In the genomic region with DNA sequence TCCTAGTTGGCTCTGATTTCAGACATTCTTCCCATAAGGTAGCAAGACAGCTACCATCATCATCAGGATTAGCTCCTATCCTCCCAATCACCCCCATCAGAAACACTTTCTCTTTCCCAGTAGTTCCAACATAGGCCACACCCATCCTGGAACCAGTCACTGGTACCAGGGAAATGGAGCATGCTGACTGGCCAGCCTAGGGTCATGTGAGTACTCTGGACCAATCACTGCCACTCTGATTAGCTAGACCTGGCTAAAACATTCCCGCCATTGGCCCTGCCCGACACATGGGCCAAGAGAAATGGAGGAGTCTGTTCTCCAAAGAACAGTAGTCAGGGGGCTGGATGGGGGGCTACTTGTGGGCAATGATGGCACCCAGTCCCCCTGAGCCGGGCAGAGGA, we compare ENCODE assay signal across 17 cellular contexts. TPM values are rescaled to one million over a fixed set of nuclear protein-coding genes. Genes with fewer than 3 reads are reported as not detected.
DNase-seq lines count a peak whose midpoint lies in the region; ATAC-seq and TF ChIP-seq lines count a peak whose summit lies in the region.
"Had no signal": no experiment of that assay in that cellular context is flagged by ENCODE, and none has a peak within 500 bp of the region (broad histone marks: within the 10 kb centered on the region; RNA-seq: fewer than 3 reads in every experiment).

No MANE protein-coding gene starts in this region.

- ATAC-seq in SK-N-SH treated with all-trans-retinoic acid at 6 μM for 48 hours (peak; percentile 61), HG03196 (IDR thresholded peaks at IDR 0.05; ENCODE audit: unreplicated experiment) (no peak)

- no peak overlapping the region for H2BK5ac ChIP-seq in H9 (ENCODE audit: insufficient read length, low read length)

- no peaks in the 10 kb centered on the region for H3K23me2 ChIP-seq in H9 (ENCODE audit: insufficient read length, low read depth, low read length, poor library complexity, severe bottlenecking)

- 88% methylated on average over 3 of the region's 3 CpGs for WGBS in SK-N-SH (ENCODE audit: low lambda C conversion rate)
- WGBS in spleen, 5 donors, result 92 to 98% (median 97%) methylated on average over 3 of the region's 3 CpGs
- no CpG with 5 or more reads among the region's 3 CpGs for WGBS in H9 (ENCODE audit: extremely low coverage, insufficient read length, low lambda C conversion rate)

- no peak overlapping the region for H3K4ac ChIP-seq in H9 (ENCODE audit: low read depth, low read length)

- H4K20me1 ChIP-seq in SK-N-SH (ENCODE audit: insufficient read depth), result no peaks in the 10 kb centered on the region
- H4K20me1 ChIP-seq in H9 (ENCODE audit: control insufficient read depth, insufficient read depth, insufficient read length), result no peaks in the 10 kb centered on the region

- TF ChIP-seq CTCF in SK-N-SH (IDR thresholded peaks at IDR 0.05) (no peak), endothelial cell (IDR thresholded peaks at IDR 0.05; ENCODE audit: unreplicated experiment) (no peak), spleen (IDR thresholded peaks at IDR 0.05 in 8 of 11, conservative IDR thresholded peaks at IDR 0.05 in 3 of 11) (no peak), H9 (conservative IDR thresholded peaks at IDR 0.05) (no peak)

- no peak overlapping the region for H4K91ac ChIP-seq in H9 (ENCODE audit: insufficient read length, low read depth, low read length)

- no peak overlapping the region for H2BK120ac ChIP-seq in H9 (ENCODE audit: low read depth, low read length, poor library complexity, severe bottlenecking)

- no peak overlapping the region for H2BK12ac ChIP-seq in H9 (ENCODE audit: insufficient read length, low read depth, low read length)

- H3T11ph ChIP-seq in H9 (ENCODE audit: low read length), result no peak overlapping the region

- H3F3A ChIP-seq in SK-N-SH (replicated peaks; ENCODE audit: insufficient read depth), result no peaks in the 10 kb centered on the region

- no peak overlapping the region for H3K14ac ChIP-seq in H9 (ENCODE audit: insufficient read depth, low read length)

- no peak overlapping the region for H2AK5ac ChIP-seq in H9 (ENCODE audit: insufficient read length, low read length)

- DNase-seq in SK-N-SH (no peak), endothelial cell (ENCODE audit: low spot score) (no peak), spleen (no peak), H9 (no peak)
- DNase-seq in activated CD8-positive, alpha-beta memory T cell treated with anti-CD3 and anti-CD28 coated beads for 24 hours, result no peak
- DNase-seq: activated CD4-positive, alpha-beta T cell treated with anti-CD3 and anti-CD28 coated beads, Interleukin-2, amount 50 U/mL, for 48 hours; activated naive CD4-positive, alpha-beta T cell treated with Interleukin-2 at 50 U/mL for 16 hours; cerebellar nuclear complex; islet precursor cell; KG1; NCI-H2081 treated with DMSO at 0.1 percent for 48 hours had no signal

- no peak overlapping the region for H3K56ac ChIP-seq in H9 (ENCODE audit: insufficient read length, low read depth, low read length)

- no peak for TF ChIP-seq EP300 in SK-N-SH (IDR thresholded peaks at IDR 0.05; ENCODE audit: borderline replicate concordance in 1 of 2, low read depth in 1 of 2, low read length in 1 of 2)

- H3K36me3 Mint-ChIP-seq in IgD-negative memory B cell (no peaks in the 10 kb centered on the region), endothelial cell (ENCODE audit: low read depth, unreplicated experiment) (peaks cover 36% of the 10 kb centered on the region), H9 (ENCODE audit: insufficient read depth in 1 of 3, low read depth in 3 of 3) (no peaks in the 10 kb centered on the region)

- no peak overlapping the region for H4K8ac ChIP-seq in H9 (replicated peaks; ENCODE audit: insufficient read length, low read depth, low read length)

- TF ChIP-seq RAD21 in SK-N-SH (IDR thresholded peaks at IDR 0.05; ENCODE audit: low read length), result no peak

- no peak overlapping the region for H3K9ac ChIP-seq in SK-N-SH
- H3K9ac ChIP-seq in H9 (ENCODE audit: extremely low read depth, insufficient read length, low read length), result no peak overlapping the region

- no peaks in the 10 kb centered on the region for H3K79me2 ChIP-seq in SK-N-SH (ENCODE audit: insufficient read depth)
- no peaks in the 10 kb centered on the region for H3K79me2 ChIP-seq in H9 (ENCODE audit: insufficient read depth, low read length)

- intact Hi-C loops in spleen (cut with DNase I; ENCODE audit: low total_unique reads), result no loop called here

- H3K79me1 ChIP-seq in H9 (ENCODE audit: insufficient read depth, low read depth, low read length, poor library complexity, severe bottlenecking), result no peaks in the 10 kb centered on the region

- H3K27ac ChIP-seq in SK-N-SH (ENCODE audit: low read depth in 2 of 2, low read length in 1 of 2) (no peak overlapping the region), spleen (peak overlapping the region in 5 of 8 donors; percentile 82 to 91 (median 86)), H9 (ENCODE audit: insufficient read length, low read depth, low read length) (no peak overlapping the region)
- H3K27ac ChIP-seq: thoracic aorta had no signal

- peaks cover 0 to 3% (median 0%) of the 10 kb centered on the region in 3 donors for H3K9me3 Mint-ChIP-seq in IgD-negative memory B cell
- H3K9me3 Mint-ChIP-seq in endothelial cell (ENCODE audit: unreplicated experiment), result no peaks in the 10 kb centered on the region
- no peaks in the 10 kb centered on the region for H3K9me3 Mint-ChIP-seq in H9

- POLR2A ChIA-PET in SK-N-SH (lab: Yijun Ruan, JAX), result no interaction called here

- H2BK20ac ChIP-seq in H9 (ENCODE audit: low read depth, low read length, poor library complexity, severe bottlenecking), result no peak overlapping the region

- H3K4me3 ChIP-seq in SK-N-SH (ENCODE audit: low read depth in 2 of 2, low read length in 1 of 2) (no peak overlapping the region), spleen (no peak overlapping the region)
- H3K4me3 ChIP-seq: skin epidermis, thoracic aorta had no signal

- H3K4me2 ChIP-seq in SK-N-SH, result no peak overlapping the region
- no peak overlapping the region for H3K4me2 ChIP-seq in H9 (ENCODE audit: insufficient read depth, insufficient read length, low read length)

- no peak overlapping the region for H3K18ac ChIP-seq in H9 (ENCODE audit: insufficient read length, low read depth, low read length)

- H3K27me3 ChIP-seq in SK-N-SH (ENCODE audit: insufficient read depth), result no peaks in the 10 kb centered on the region
- H3K27me3 ChIP-seq in spleen (replicated peaks in 1 of 7), result no peaks in the 10 kb centered on the region
- H3K27me3 ChIP-seq in H9 (ENCODE audit: insufficient read depth, low read length), result no peaks in the 10 kb centered on the region

- H2AFZ ChIP-seq in SK-N-SH (ENCODE audit: low read depth) (no peak overlapping the region), H9 (ENCODE audit: low read length) (no peak overlapping the region)

- H3K4me1 ChIP-seq in SK-N-SH (ENCODE audit: control insufficient read depth in 1 of 2, insufficient read depth in 2 of 2, low read depth in 1 of 2, low read length in 1 of 2) (peaks cover 0 to 8% of the 10 kb centered on the region in 2 experiments; a peak in 1 of 4 replicates), spleen (peaks cover 13 to 68% (median 45%) of the 10 kb centered on the region in 6 donors), H9 (ENCODE audit: insufficient read depth, low read length) (no peaks in the 10 kb centered on the region)

- H3K23ac ChIP-seq in H9 (ENCODE audit: insufficient read length, low read depth, low read length), result no peak overlapping the region

- H3K9me3 ChIP-seq in SK-N-SH, result no peaks in the 10 kb centered on the region
- no peaks in the 10 kb centered on the region for H3K9me3 ChIP-seq in spleen
- no peaks in the 10 kb centered on the region for H3K9me3 ChIP-seq in H9 (ENCODE audit: control insufficient read depth, low read depth, low read length)
- H3K9me3 ChIP-seq: thoracic aorta had no signal

- peaks cover 26 to 33% (median 30%) of the 10 kb centered on the region in 3 donors for H3K4me1 Mint-ChIP-seq in IgD-negative memory B cell
- peaks cover 56% of the 10 kb centered on the region for H3K4me1 Mint-ChIP-seq in endothelial cell (ENCODE audit: unreplicated experiment)
- H3K4me1 Mint-ChIP-seq in H9, result peaks cover 2 to 15% of the 10 kb centered on the region in 2 experiments

- no peak for TF ChIP-seq POLR2A in spleen (IDR thresholded peaks at IDR 0.05)

- H3K4me3 Mint-ChIP-seq in IgD-negative memory B cell (no peak overlapping the region), endothelial cell (ENCODE audit: unreplicated experiment) (peak overlapping the region; percentile 44), H9 (no peak overlapping the region)

- H2BK15ac ChIP-seq in H9 (ENCODE audit: low read depth, low read length), result no peak overlapping the region

- no peaks in the 10 kb centered on the region for H3K9me2 ChIP-seq in SK-N-SH

- H3K27me3 Mint-ChIP-seq in IgD-negative memory B cell (no peaks in the 10 kb centered on the region), endothelial cell (ENCODE audit: unreplicated experiment) (peaks cover 6% of the 10 kb centered on the region), H9 (ENCODE audit: low read depth) (peaks cover 9% of the 10 kb centered on the region)

- peak overlapping the region in 2 of 3 donors; percentile 74 to 84 for H3K27ac Mint-ChIP-seq in IgD-negative memory B cell
- H3K27ac Mint-ChIP-seq in endothelial cell (ENCODE audit: unreplicated experiment), result peak overlapping the region; percentile 100
- H3K27ac Mint-ChIP-seq in H9, result no peak overlapping the region

- H4K5ac ChIP-seq in H9 (ENCODE audit: insufficient read length, low read depth, low read length), result no peak overlapping the region

- CTCF ChIA-PET in SK-N-SH (lab: Yijun Ruan, JAX), result interaction anchor here (1.0 to 7.3 kb wide), 6 partner anchors 10 to 43 kb away, joined by 3 to 46 read pairs (median 6); no protein-coding TSS in a partner anchor

- H3K36me3 ChIP-seq in SK-N-SH (replicated peaks in 1 of 2; ENCODE audit: control insufficient read depth in 1 of 2, insufficient read depth in 2 of 2, low read length in 1 of 2) (no peaks in the 10 kb centered on the region), spleen (no peaks in the 10 kb centered on the region)
- H3K36me3 ChIP-seq: thoracic aorta had no signal

RNA-seq across cellular contexts. Expression of a gene that starts 12.4 kb away (rescaled TPM):
- not detected in 2 replicates for polyA plus RNA-seq in SK-N-SH (2012; rRNA removed)
- not detected in 2 replicates for polyA plus RNA-seq in SK-N-SH (2012; cell fraction: cytosol; rRNA removed)
- not detected in 2 replicates for polyA plus RNA-seq in SK-N-SH (2012; cell fraction: nucleus; rRNA removed)
- not detected for polyA plus RNA-seq in IgD-negative memory B cell
- 15.9 TPM for total RNA-seq in endothelial cell (ENCODE audit: unreplicated experiment)
- total RNA-seq in spleen, result 10 to 100 TPM in 2 of 7 donors, 1 to 10 TPM in 5; 3.7 to 11.2 (median 7.6) TPM
- 1 to 10 TPM; 2.0 to 8.9 (median 8.7) TPM for polyA plus RNA-seq in spleen
- total RNA-seq in H9 (2021), result 0.09 TPM in 1 of 2 replicates, not detected in the other

RNA-seq across cellular contexts. Expression of a gene that starts 19.6 kb away (rescaled TPM):
- not detected in 2 replicates for polyA plus RNA-seq in SK-N-SH (2012; rRNA removed)
- 0.04 and 0.07 TPM in 2 replicates for polyA plus RNA-seq in SK-N-SH (2012; cell fraction: cytosol; rRNA removed)
- polyA plus RNA-seq in SK-N-SH (2012; cell fraction: nucleus; rRNA removed), result not detected in 2 replicates
- not detected for polyA plus RNA-seq in IgD-negative memory B cell
- total RNA-seq in endothelial cell (ENCODE audit: unreplicated experiment), result 3.7 TPM
- 1 to 10 TPM; 1.1 to 3.1 (median 1.3) TPM for total RNA-seq in spleen
- polyA plus RNA-seq in spleen, result under 1 TPM; 0.29 to 0.63 (median 0.45) TPM
- total RNA-seq in H9 (2021), result 0.92 and 1.2 TPM in 2 replicates
- total RNA-seq: T-helper 2 cell treated with Interferon-gamma antibody and Interleukin-4, amounts not matched to agents 100 ng/mL and 5 ng/mL, for 36 hours had no signal

RNA-seq across cellular contexts. Expression of a gene that starts 47.1 kb away (rescaled TPM):
- polyA plus RNA-seq in SK-N-SH (2012; rRNA removed) (not detected in 2 replicates), IgD-negative memory B cell (4.3 TPM), spleen (1 to 10 TPM; 1.4 to 5.5 (median 2.2) TPM)
- not detected in 2 replicates for polyA plus RNA-seq in SK-N-SH (2012; cell fraction: cytosol; rRNA removed)
- polyA plus RNA-seq in SK-N-SH (2012; cell fraction: nucleus; rRNA removed), result not detected in 2 replicates
- total RNA-seq in endothelial cell (ENCODE audit: unreplicated experiment) (1.5 TPM), spleen (10 to 100 TPM in 1 of 7 donors, 1 to 10 TPM in 6; 4.2 to 14.9 (median 7.9) TPM), H9 (2021) (not detected in 2 replicates)
- total RNA-seq: T-helper 2 cell treated with Interferon-gamma antibody and Interleukin-4, amounts not matched to agents 100 ng/mL and 5 ng/mL, for 36 hours; thoracic aorta had no signal

Comparison
In these comparisons a context has a peak if more than half of its experiments do, and no peak if none do; other contexts are left out.
1. H3K27ac ChIP-seq: peak in spleen (5 of 8); none in SK-N-SH (0 of 2) and H9 (single experiment).
2. H3K27ac Mint-ChIP-seq: peak in IgD-negative memory B cell (2 of 3) and endothelial cell (single experiment); none in H9 (0 of 3).